24 cellular contexts compared by ENCODE assay signal in the genomic region with DNA sequence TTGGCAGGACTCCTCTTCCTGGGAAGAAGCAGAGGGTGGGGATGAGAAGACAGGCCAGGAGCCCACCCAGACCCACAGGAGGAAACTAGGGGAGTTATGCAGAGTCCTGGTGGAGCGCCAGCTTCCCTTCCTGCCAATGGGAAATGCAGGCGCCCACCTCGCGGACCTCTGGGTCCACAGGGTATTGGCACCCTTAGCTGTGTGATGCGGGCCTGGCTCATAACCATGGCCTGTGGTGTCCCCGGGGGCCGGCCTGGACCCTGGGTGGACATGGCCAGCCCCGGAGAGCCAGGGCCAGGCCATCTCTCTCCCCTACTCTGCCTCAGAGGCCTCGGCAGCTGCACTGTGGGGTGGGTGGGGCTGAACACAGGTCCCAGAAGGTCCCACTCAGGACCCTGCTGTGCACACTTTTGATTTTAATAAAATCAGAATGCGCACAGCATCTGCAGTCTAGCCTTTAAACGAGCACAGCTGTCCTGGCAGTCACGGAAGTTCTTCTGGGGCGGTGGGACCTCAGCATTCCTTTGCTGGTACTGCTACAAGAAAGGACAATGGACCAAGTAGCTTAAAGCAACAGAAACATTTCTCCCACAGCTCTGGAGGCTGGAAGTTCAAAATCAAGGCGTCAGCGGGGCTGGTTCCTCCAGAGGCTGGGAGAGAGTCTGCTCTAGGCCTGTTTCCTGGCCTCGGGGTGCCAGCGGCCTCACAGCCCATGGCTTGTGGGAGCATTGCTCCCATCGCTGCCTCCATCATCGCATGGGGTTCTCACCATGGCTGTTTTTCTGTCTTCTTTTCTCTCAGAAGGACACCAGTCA. TPM values are rescaled to one million over a fixed set of nuclear protein-coding genes. Genes with fewer than 3 reads are reported as not detected.
"Had no signal": no experiment of that assay in that cellular context is flagged by ENCODE, and none has a peak within 500 bp of the region (broad histone marks: within the 10 kb centered on the region; RNA-seq: fewer than 3 reads in every experiment).

No MANE protein-coding gene starts in this region.

- H3K27ac ChIP-seq: adrenal gland, esophagus muscularis mucosa, left ventricle myocardium inferior, sigmoid colon, tibial artery, VCaP had no signal

- H3K4me1 ChIP-seq: adrenal gland, sigmoid colon, uterus had no signal

- H3K4me3 ChIP-seq: adrenal gland, left ventricle myocardium inferior, sigmoid colon, tibial artery, uterus had no signal

- ATAC-seq: activated CD8-positive, alpha-beta memory T cell treated with anti-CD3 and anti-CD28 coated beads, Interleukin-2, amount 10 ng/mL, durations not matched to agents 7 days and 5 days; activated T-cell treated with anti-CD3 and anti-CD28 coated beads, Interleukin-2, amount 50 U/mL, for 4 hours; T-helper 17 cell had no signal

- H3K9me3 ChIP-seq: adrenal gland, esophagus muscularis mucosa, left ventricle myocardium inferior, sigmoid colon, tibial artery, uterus had no signal

- H3K4me1 Mint-ChIP-seq: activated CD8-positive, alpha-beta memory T cell treated with anti-CD3 and anti-CD28 coated beads, Interleukin-2, amount 10 ng/mL, durations not matched to agents 7 days and 5 days had no signal

- H3K36me3 Mint-ChIP-seq: activated CD8-positive, alpha-beta memory T cell treated with anti-CD3 and anti-CD28 coated beads, Interleukin-2, amount 10 ng/mL, durations not matched to agents 7 days and 5 days; activated naive CD4-positive, alpha-beta T cell treated with anti-CD3 and anti-CD28 coated beads, Interleukin-2, amount 50 U/mL, for 24 hours had no signal

- H3K27me3 ChIP-seq: adrenal gland, uterus had no signal

- H3K9me3 Mint-ChIP-seq: activated CD4-positive, alpha-beta memory T cell treated with anti-CD3 and anti-CD28 coated beads, Interleukin-2, amount 10 ng/mL, durations not matched to agents 7 days and 5 days; activated naive CD4-positive, alpha-beta T cell treated with anti-CD3 and anti-CD28 coated beads, Interleukin-2, amount 50 U/mL, for 24 hours; activated T-cell treated with anti-CD3 and anti-CD28 coated beads, Interleukin-2, amount 50 U/mL, for 4 hours; dendritic cell treated with granulocyte-macrophage colony-stimulating factor and Interleukin-4, amounts not matched to agents 40 ng/mL and 50 ng/mL, for 4 days had no signal

- H3K36me3 ChIP-seq: adrenal gland, esophagus muscularis mucosa, left ventricle myocardium inferior, sigmoid colon, tibial artery, uterus had no signal

- H3K4me3 Mint-ChIP-seq: activated CD4-positive, alpha-beta memory T cell treated with anti-CD3 and anti-CD28 coated beads, Interleukin-2, amount 10 ng/mL, durations not matched to agents 7 days and 5 days; activated CD8-positive, alpha-beta memory T cell treated with anti-CD3 and anti-CD28 coated beads, Interleukin-2, amount 10 ng/mL, durations not matched to agents 7 days and 5 days; activated naive CD4-positive, alpha-beta T cell treated with anti-CD3 and anti-CD28 coated beads, Interleukin-2, amount 50 U/mL, for 24 hours; activated T-cell treated with anti-CD3 and anti-CD28 coated beads, Interleukin-2, amount 50 U/mL, for 4 hours; dendritic cell treated with granulocyte-macrophage colony-stimulating factor and Interleukin-4, amounts not matched to agents 40 ng/mL and 50 ng/mL, for 4 days; T-helper 17 cell had no signal

- DNase-seq: activated CD4-positive, alpha-beta memory T cell treated with anti-CD3 and anti-CD28 coated beads, Interleukin-2, amount 10 ng/mL, durations not matched to agents 7 days and 5 days; activated CD4-positive, alpha-beta T cell treated with anti-CD3 and anti-CD28 coated beads for 48 hours; activated CD8-positive, alpha-beta memory T cell treated with anti-CD3 and anti-CD28 coated beads, Interleukin-2, amount 10 ng/mL, durations not matched to agents 7 days and 5 days; activated gamma-delta T cell; activated T-cell treated with anti-CD3 and anti-CD28 coated beads, Interleukin-2, amount 50 U/mL, for 4 hours; cerebellar nuclear complex; effector memory CD4-positive, alpha-beta T cell; left ventricle myocardium inferior; sigmoid colon; stimulated activated naive CD4-positive, alpha-beta T cell treated with Interleukin-2 at 50 U/mL for 16 hours; T-helper 17 cell had no signal

- H3K27ac Mint-ChIP-seq: activated CD4-positive, alpha-beta memory T cell treated with anti-CD3 and anti-CD28 coated beads, Interleukin-2, amount 10 ng/mL, durations not matched to agents 7 days and 5 days; activated CD8-positive, alpha-beta memory T cell treated with anti-CD3 and anti-CD28 coated beads, Interleukin-2, amount 10 ng/mL, durations not matched to agents 7 days and 5 days; activated naive CD4-positive, alpha-beta T cell treated with anti-CD3 and anti-CD28 coated beads, Interleukin-2, amount 50 U/mL, for 24 hours; dendritic cell treated with granulocyte-macrophage colony-stimulating factor and Interleukin-4, amounts not matched to agents 40 ng/mL and 50 ng/mL, for 4 days had no signal

RNA-seq across cellular contexts. Expression of gene F10, which starts 1.8 kb away (rescaled TPM):
- total RNA-seq: activated CD4-positive, alpha-beta memory T cell treated with anti-CD3 and anti-CD28 coated beads, Interleukin-2, amount 10 ng/mL, durations not matched to agents 7 days and 5 days; activated CD8-positive, alpha-beta memory T cell treated with anti-CD3 and anti-CD28 coated beads, Interleukin-2, amount 10 ng/mL, durations not matched to agents 7 days and 5 days; activated T-cell treated with anti-CD3 and anti-CD28 coated beads, Interleukin-2, amount 50 U/mL, for 4 hours; endothelial cell of umbilical vein; mononuclear cell; T-helper 17 cell had no signal
- polyA plus RNA-seq: neural cell had no signal

RNA-seq across cellular contexts. Expression of gene F7, which starts 18.8 kb away (rescaled TPM):
- total RNA-seq: activated CD4-positive, alpha-beta memory T cell treated with anti-CD3 and anti-CD28 coated beads, Interleukin-2, amount 10 ng/mL, durations not matched to agents 7 days and 5 days; activated CD8-positive, alpha-beta memory T cell treated with anti-CD3 and anti-CD28 coated beads, Interleukin-2, amount 10 ng/mL, durations not matched to agents 7 days and 5 days; bronchial epithelial cell; endothelial cell of umbilical vein; left ventricle myocardium inferior; sigmoid colon; T-helper 17 cell had no signal
- polyA plus RNA-seq: endothelial cell of umbilical vein had no signal

RNA-seq across cellular contexts. Expression of gene PROZ, which starts 34.0 kb away (rescaled TPM):
- total RNA-seq: activated CD4-positive, alpha-beta memory T cell treated with anti-CD3 and anti-CD28 coated beads, Interleukin-2, amount 10 ng/mL, durations not matched to agents 7 days and 5 days; activated CD8-positive, alpha-beta memory T cell treated with anti-CD3 and anti-CD28 coated beads, Interleukin-2, amount 10 ng/mL, durations not matched to agents 7 days and 5 days; activated T-cell treated with anti-CD3 and anti-CD28 coated beads, Interleukin-2, amount 50 U/mL, for 4 hours; adrenal gland; bronchial epithelial cell; endothelial cell of umbilical vein; esophagus muscularis mucosa; left ventricle myocardium inferior; omental fat pad; sigmoid colon; subcutaneous adipose tissue; T-helper 17 cell; uterus had no signal
- polyA plus RNA-seq: adrenal gland, endothelial cell of umbilical vein, neural cell had no signal
